In genomic region chr17:47323382-47324223, GRCh38 we compare ENCODE assay signal across 8 cellular contexts. TPM values are rescaled to one million over a fixed set of nuclear protein-coding genes. Genes with fewer than 3 reads are reported as not detected.
A peak's percentile ranks its signal among the peaks of the same experiment; 100 is the strongest.
DNase-seq lines count a peak whose midpoint lies in the region; FAIRE-seq and TF ChIP-seq lines count a peak whose summit lies in the region.

A gene with protein sequence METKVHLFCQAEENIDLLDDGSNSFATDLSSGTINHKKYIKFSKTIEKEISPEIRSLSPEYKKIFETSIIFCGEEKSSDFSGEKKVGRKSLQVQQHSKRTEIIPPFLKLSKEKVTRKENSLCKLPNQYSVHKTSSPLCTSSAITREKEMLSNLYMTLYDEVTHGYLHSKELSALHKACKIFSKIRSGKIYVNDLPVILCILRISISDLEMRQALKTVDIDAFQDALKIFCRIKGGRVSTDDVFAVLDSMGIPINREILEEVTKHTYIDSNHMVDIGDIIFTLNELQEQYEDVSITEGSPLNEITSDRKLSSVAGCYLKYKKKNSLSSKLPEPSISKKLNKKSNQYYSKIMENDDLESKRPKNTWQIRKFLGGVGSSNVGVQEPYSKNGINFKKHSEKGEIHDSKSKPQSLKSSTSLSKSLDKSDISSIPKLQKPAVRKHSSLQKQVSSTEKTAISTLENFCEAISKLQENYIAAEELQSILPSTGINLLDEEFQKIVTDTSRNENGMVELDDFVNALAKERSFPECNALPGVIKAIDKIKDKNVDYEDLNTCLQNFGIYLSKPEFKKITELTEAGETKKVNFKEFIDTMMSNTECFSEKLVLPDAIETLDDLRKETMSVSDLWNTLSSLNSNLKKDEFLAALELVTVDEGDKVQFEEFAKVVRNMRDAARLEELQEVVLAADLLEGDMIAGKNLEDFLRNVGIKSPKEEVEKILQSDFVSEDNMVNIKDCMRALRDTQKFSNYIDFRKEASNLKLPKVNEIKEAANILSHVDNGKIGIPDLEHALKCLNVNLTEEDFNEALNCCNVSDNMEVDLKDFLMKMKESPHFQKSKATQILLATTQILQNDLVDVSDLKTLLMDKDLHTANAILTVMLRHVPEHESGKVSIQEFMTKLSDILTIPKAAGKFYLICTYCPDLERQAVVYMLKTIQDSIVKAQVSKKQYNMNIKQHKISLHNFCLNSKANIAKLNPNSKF (plus strand): TSS chr17:47323955. CDS start chr17:47328354, 4,399 bp downstream.

- H3K27ac ChIP-seq in neutrophil (peak within 1 kb of the TSS; percentile 60), substantia nigra (ENCODE audit: low read depth, low read length, poor library complexity, severe bottlenecking) (peak within 1 kb of the TSS; percentile 52)

- FAIRE-seq in frontal cortex (lab: Jason Lieb, UNC) = no peak

- no peaks in the 10 kb centered on the region for H3K36me3 ChIP-seq in neutrophil

- peak; percentile 8 for DNase-seq in G401 (ENCODE audit: low spot score)
- peak; percentile 73 for DNase-seq in H4 (ENCODE audit: low spot score)
- peak; percentile 93 for DNase-seq in LoVo (ENCODE audit: low spot score)
- DNase-seq in SIG-M5 treated with dmso at 0.1 percent for 504 hours (lab: John Stamatoyannopoulos, UW; ENCODE audit: unreplicated experiment) = peak; percentile 85
- DNase-seq in activated naive CD4-positive, alpha-beta T cell (lab: John Stamatoyannopoulos, UW) = peak; percentile 17 to 66 (median 37)
- DNase-seq in frontal cortex (ENCODE audit: low spot score in 2 of 2) = peak; percentile 68 to 79
- DNase-seq in substantia nigra (lab: John Stamatoyannopoulos, UW) = peak in 47 of 49 donors; percentile 2 to 82 (median 46)

- H3K9me3 ChIP-seq in neutrophil = no peaks in the 10 kb centered on the region

- no peak for TF ChIP-seq CTCF in neutrophil (IDR thresholded peaks at IDR 0.05)

- peaks cover 27% of the 10 kb centered on the region for H3K27me3 ChIP-seq in neutrophil

- peak within 1 kb of the TSS; percentile 62 to 81 for H3K4me3 ChIP-seq in neutrophil (ENCODE audit: low read depth in 1 of 2, low read length in 1 of 2)

- H3K4me1 ChIP-seq in neutrophil (ENCODE audit: control insufficient read depth in 1 of 2, insufficient read depth in 1 of 2, low read depth in 1 of 2, low read length in 1 of 2) = peaks cover 16 to 19% of the 10 kb centered on the region in 2 experiments

- in situ Hi-C loops in G401 (cut with HindIII; ENCODE audit: low sequenced_read_pairs) = no loop called here

RNA-seq across cellular contexts. Expression of the gene that starts here (rescaled TPM):
- total RNA-seq in G401 (2014; rRNA removed; shearing (Covaris generic)) = not detected in 2 replicates
- 1.8 and 2.1 TPM in 2 replicates for total RNA-seq in H4 (2014; rRNA removed; shearing (Covaris generic))
- total RNA-seq in frontal cortex = 14.3 TPM

Comparison
In these comparisons a context has a peak if more than half of its experiments do, and no peak if none do; other contexts are left out.
1. Peak in every context shown above with its lines: DNase-seq, H3K4me3 ChIP-seq and H3K27ac ChIP-seq.
2. Peak in DNase-seq in G401; RNA of the gene not detected or under 1 TPM.
3. DNase-seq: peak in every context shown above with its lines; median percentile 93 in LoVo; 85 in SIG-M5 treated with dmso at 0.1 percent for 504 hours; 74 in frontal cortex; 73 in H4; 46 in substantia nigra; 37 in activated naive CD4-positive, alpha-beta T cell; 8 in G401.